Comparison of ENCODE assay signal across 15 cellular contexts in genomic region chr14:65877631-65878030, GRCh38.
DNase-seq lines count a peak whose midpoint lies in the region; ATAC-seq lines count a peak whose summit lies in the region.
"Had no signal": no experiment of that assay in that cellular context is flagged by ENCODE, and none has a peak within 500 bp of the region (broad histone marks: within the 10 kb centered on the region; RNA-seq: fewer than 3 reads in every experiment).

No MANE protein-coding gene starts in this region.

- H3K9me3 Mint-ChIP-seq in activated CD4-positive, alpha-beta T cell treated with anti-CD3 and anti-CD28 coated beads for 36 hours (ENCODE audit: low read depth): no peaks in the 10 kb centered on the region
- H3K9me3 Mint-ChIP-seq in activated naive CD8-positive, alpha-beta T cell treated with anti-CD3 and anti-CD28 coated beads, Interleukin-2, amount 10 ng/mL, durations not matched to agents 7 days and 5 days: peaks cover 11% of the 10 kb centered on the region
- H3K9me3 Mint-ChIP-seq in activated naive CD8-positive, alpha-beta T cell treated with anti-CD3 and anti-CD28 coated beads for 36 hours: peaks cover 4% of the 10 kb centered on the region

- DNase-seq in activated CD4-positive, alpha-beta T cell treated with anti-CD3 and anti-CD28 coated beads for 36 hours: no peak
- DNase-seq in activated CD4-positive, alpha-beta T cell treated with anti-CD3 and anti-CD28 coated beads, Interleukin-2, amount 50 U/mL, for 48 hours: no peak
- no peak for DNase-seq in activated naive CD8-positive, alpha-beta T cell treated with anti-CD3 and anti-CD28 coated beads, Interleukin-2, amount 10 ng/mL, durations not matched to agents 7 days and 5 days
- no peak for DNase-seq in activated naive CD8-positive, alpha-beta T cell treated with anti-CD3 and anti-CD28 coated beads for 36 hours
- DNase-seq in T-helper 17 cell (no peak), MV-4-11 (lab: John Stamatoyannopoulos, UW) (no peak), AG20443 (ENCODE audit: low spot score) (no peak)
- DNase-seq: NCI-H1694 treated with DMSO at 0.1 percent for 48 hours, NCI-H2227 treated with DMSO at 0.1 percent for 48 hours, NCI-H510A treated with DMSO at 0.1 percent for 48 hours, NCI-H774, OCI-M1, Right ventricle myocardium superior had no signal

- peaks cover 22% of the 10 kb centered on the region for H3K4me1 Mint-ChIP-seq in activated CD4-positive, alpha-beta T cell treated with anti-CD3 and anti-CD28 coated beads for 36 hours
- H3K4me1 Mint-ChIP-seq in activated naive CD8-positive, alpha-beta T cell treated with anti-CD3 and anti-CD28 coated beads, Interleukin-2, amount 10 ng/mL, durations not matched to agents 7 days and 5 days: peaks cover 23% of the 10 kb centered on the region
- H3K4me1 Mint-ChIP-seq in activated naive CD8-positive, alpha-beta T cell treated with anti-CD3 and anti-CD28 coated beads for 36 hours: peaks cover 14% of the 10 kb centered on the region
- H3K4me1 Mint-ChIP-seq in T-helper 17 cell: peaks cover 13% of the 10 kb centered on the region

- peak overlapping the region; percentile 48 for H3K27ac Mint-ChIP-seq in activated CD4-positive, alpha-beta T cell treated with anti-CD3 and anti-CD28 coated beads for 36 hours
- H3K27ac Mint-ChIP-seq in activated naive CD8-positive, alpha-beta T cell treated with anti-CD3 and anti-CD28 coated beads, Interleukin-2, amount 10 ng/mL, durations not matched to agents 7 days and 5 days: no peak overlapping the region
- no peak overlapping the region for H3K27ac Mint-ChIP-seq in activated naive CD8-positive, alpha-beta T cell treated with anti-CD3 and anti-CD28 coated beads for 36 hours
- H3K27ac Mint-ChIP-seq in T-helper 17 cell: no peak overlapping the region

- POLR2A ChIA-PET in activated CD4-positive, alpha-beta T cell treated with anti-CD3 and anti-CD28 coated beads for 36 hours (lab: Charles Lee): no interaction called here
- POLR2A ChIA-PET in activated naive CD8-positive, alpha-beta T cell treated with anti-CD3 and anti-CD28 coated beads, Interleukin-2, amount 10 ng/mL, durations not matched to agents 7 days and 5 days (lab: Charles Lee): interaction anchor here (1.1 to 6.0 kb wide), 7 partner anchors 13 to 72 kb away, joined by 3 to 64 read pairs (median 7); no protein-coding TSS in a partner anchor

- peaks cover 8% of the 10 kb centered on the region for H3K9me3 ChIP-seq in T-helper 17 cell (ENCODE audit: control insufficient read depth, low read length, poor library complexity, severe bottlenecking)

- ATAC-seq in activated CD4-positive, alpha-beta T cell treated with anti-CD3 and anti-CD28 coated beads for 36 hours: peak; percentile 39
- peak; percentile 94 for ATAC-seq in activated naive CD8-positive, alpha-beta T cell treated with anti-CD3 and anti-CD28 coated beads, Interleukin-2, amount 10 ng/mL, durations not matched to agents 7 days and 5 days (ENCODE audit: low read depth)
- ATAC-seq in T-helper 17 cell (peak; percentile 40), GM19023 (IDR thresholded peaks at IDR 0.05; ENCODE audit: unreplicated experiment) (no peak)
- ATAC-seq: K562 had no signal

- intact Hi-C loops in activated CD4-positive, alpha-beta T cell treated with anti-CD3 and anti-CD28 coated beads for 36 hours (cut with DNase I, micrococcal nuclease): loop anchor here in 1 of 2 experiments (2.0 kb wide), 2 partner anchors 31 to 51 kb away; no protein-coding TSS in a partner anchor

- no peak overlapping the region for H3K4me3 Mint-ChIP-seq in activated CD4-positive, alpha-beta T cell treated with anti-CD3 and anti-CD28 coated beads for 36 hours
- H3K4me3 Mint-ChIP-seq in activated naive CD8-positive, alpha-beta T cell treated with anti-CD3 and anti-CD28 coated beads, Interleukin-2, amount 10 ng/mL, durations not matched to agents 7 days and 5 days: peak overlapping the region; percentile 52
- no peak overlapping the region for H3K4me3 Mint-ChIP-seq in activated naive CD8-positive, alpha-beta T cell treated with anti-CD3 and anti-CD28 coated beads for 36 hours
- peak overlapping the region; percentile 5 for H3K4me3 Mint-ChIP-seq in T-helper 17 cell

- H3K27me3 Mint-ChIP-seq in activated CD4-positive, alpha-beta T cell treated with anti-CD3 and anti-CD28 coated beads for 36 hours: no peaks in the 10 kb centered on the region
- no peaks in the 10 kb centered on the region for H3K27me3 Mint-ChIP-seq in activated naive CD8-positive, alpha-beta T cell treated with anti-CD3 and anti-CD28 coated beads, Interleukin-2, amount 10 ng/mL, durations not matched to agents 7 days and 5 days
- H3K27me3 Mint-ChIP-seq in activated naive CD8-positive, alpha-beta T cell treated with anti-CD3 and anti-CD28 coated beads for 36 hours: no peaks in the 10 kb centered on the region
- no peaks in the 10 kb centered on the region for H3K27me3 Mint-ChIP-seq in T-helper 17 cell

- no peaks in the 10 kb centered on the region for H3K36me3 Mint-ChIP-seq in activated CD4-positive, alpha-beta T cell treated with anti-CD3 and anti-CD28 coated beads for 36 hours (ENCODE audit: low read depth)
- H3K36me3 Mint-ChIP-seq in activated naive CD8-positive, alpha-beta T cell treated with anti-CD3 and anti-CD28 coated beads, Interleukin-2, amount 10 ng/mL, durations not matched to agents 7 days and 5 days: peaks cover 17% of the 10 kb centered on the region
- H3K36me3 Mint-ChIP-seq in activated naive CD8-positive, alpha-beta T cell treated with anti-CD3 and anti-CD28 coated beads for 36 hours: peaks cover 2% of the 10 kb centered on the region
- peaks cover 3% of the 10 kb centered on the region for H3K36me3 Mint-ChIP-seq in T-helper 17 cell (ENCODE audit: low read depth)

- CTCF ChIA-PET in activated CD4-positive, alpha-beta T cell treated with anti-CD3 and anti-CD28 coated beads for 36 hours (lab: Charles Lee): interaction anchor here (1.0 to 2.1 kb wide), 5 partner anchors 8 to 462 kb away, joined by 3 to 6 read pairs (median 3); no protein-coding TSS in a partner anchor

Comparison
In these comparisons a context has a peak if more than half of its experiments do, and no peak if none do; other contexts are left out.
1. H3K4me3 Mint-ChIP-seq: peak in activated naive CD8-positive, alpha-beta T cell treated with anti-CD3 and anti-CD28 coated beads, Interleukin-2, amount 10 ng/mL, durations not matched to agents 7 days and 5 days (single experiment) and T-helper 17 cell (single experiment); none in activated CD4-positive, alpha-beta T cell treated with anti-CD3 and anti-CD28 coated beads for 36 hours (single experiment) and activated naive CD8-positive, alpha-beta T cell treated with anti-CD3 and anti-CD28 coated beads for 36 hours (single experiment).